Comparison of ENCODE assay signal across 8 cellular contexts in genomic region chr6:139161169-139161568, GRCh38.
A peak's percentile ranks its signal among the peaks of the same experiment; 100 is the strongest.
DNase-seq lines count a peak whose midpoint lies in the region; ATAC-seq lines count a peak whose summit lies in the region.

No MANE protein-coding gene starts in this region.

- peak; percentile 27 for DNase-seq in NK-92 (lab: John Stamatoyannopoulos, UW; ENCODE audit: unreplicated experiment)
- no peak for DNase-seq in NK-92 treated with Interleukin-12 subunit alpha and Interleukin-12 subunit beta, amount 100 ng/mL, for 24 hours (lab: John Stamatoyannopoulos, UW)
- peak; percentile 69 for DNase-seq in NCI-H510A treated with DMSO at 0.1 percent for 48 hours (lab: John Stamatoyannopoulos, UW)
- peak; percentile 8 for DNase-seq in adipocyte (ENCODE audit: low read depth)
- DNase-seq in stimulated activated CD4-positive, alpha-beta T cell treated with anti-CD3 and anti-CD28 coated beads, Interleukin-4, amount 100 ng/mL, for 24 hours: peak; percentile 57
- DNase-seq in NCI-H524 (lab: John Stamatoyannopoulos, UW): no peak
- DNase-seq in NCI-H2227 (lab: John Stamatoyannopoulos, UW; ENCODE audit: unreplicated experiment): no peak

- ATAC-seq in GM21786 (IDR thresholded peaks at IDR 0.05; ENCODE audit: unreplicated experiment): no peak

- no peaks in the 10 kb centered on the region for H3K9me3 ChIP-seq in adipocyte (ENCODE audit: control insufficient read depth, low read length)

- H3K36me3 ChIP-seq in adipocyte (ENCODE audit: control insufficient read depth, insufficient read depth, low read length, severe bottlenecking): no peaks in the 10 kb centered on the region

- peaks cover 20% of the 10 kb centered on the region for H3K4me1 ChIP-seq in adipocyte (ENCODE audit: control insufficient read depth, insufficient read depth, low read length)

- H3K27me3 ChIP-seq in adipocyte (replicated peaks; ENCODE audit: control insufficient read depth, insufficient read depth, low read length): no peaks in the 10 kb centered on the region

- no peak overlapping the region for H3K4me3 ChIP-seq in adipocyte (ENCODE audit: low read length)

- no peak overlapping the region for H3K9ac ChIP-seq in adipocyte (ENCODE audit: low read length)

Comparison
In these comparisons a context has a peak if more than half of its experiments do, and no peak if none do; other contexts are left out.
1. DNase-seq: peak in NK-92 (single experiment), NCI-H510A treated with DMSO at 0.1 percent for 48 hours (single experiment), adipocyte (single experiment) and stimulated activated CD4-positive, alpha-beta T cell treated with anti-CD3 and anti-CD28 coated beads, Interleukin-4, amount 100 ng/mL, for 24 hours (single experiment); none in NK-92 treated with Interleukin-12 subunit alpha and Interleukin-12 subunit beta, amount 100 ng/mL, for 24 hours (single experiment), NCI-H524 (0 of 2) and NCI-H2227 (single experiment).